ENCODE assay signal across 8 cellular contexts in genomic region chr7:32892521-32893224, GRCh38. TPM values are rescaled to one million over a fixed set of nuclear protein-coding genes. Genes with fewer than 3 reads are reported as not detected.
DNase-seq lines count a peak whose midpoint lies in the region; ATAC-seq and TF ChIP-seq lines count a peak whose summit lies in the region.

No MANE protein-coding gene starts in this region.

- intact Hi-C loops in right cardiac atrium (cut with DNase I) (loop anchor here in 1 of 4 donors (5.0 kb wide), 2 partner anchors 45 kb away; no protein-coding TSS in a partner anchor), prostate gland (cut with DNase I) (loop anchor here (5.0 to 10.0 kb wide), 4 partner anchors 50 to 170 kb away; partner anchors contain the start of genes FKBP9 and NT5C3A)

- ATAC-seq in GM19035 (IDR thresholded peaks at IDR 0.05; ENCODE audit: unreplicated experiment) (peak; percentile 4), right cardiac atrium (peak; percentile 22 to 33)

- no peaks in the 10 kb centered on the region for H3K4me1 ChIP-seq in right cardiac atrium (ENCODE audit: control insufficient read depth, insufficient read depth, low read length)
- H3K4me1 ChIP-seq in prostate gland (replicated peaks) = no peaks in the 10 kb centered on the region

- H3K27ac ChIP-seq in angular gyrus (ENCODE audit: low read depth, low read length) = peak overlapping the region; percentile 97
- H3K27ac ChIP-seq in right cardiac atrium (ENCODE audit: low read length) = peak overlapping the region; percentile 98
- peak overlapping the region; percentile 99 for H3K27ac ChIP-seq in prostate gland

- CTCF ChIA-PET in AG04449 (lab: Yijun Ruan, JAX) = interaction anchor here (1.0 to 1.6 kb wide), 3 partner anchors 16 to 217 kb away, joined by 3 read pairs; partner anchors contain the start of gene RP9

- under 1% methylated on average over 22 of the region's 22 CpGs for WGBS in right cardiac atrium
- under 1% methylated on average over 22 of the region's 22 CpGs for WGBS in prostate gland

- H3K9me3 ChIP-seq in right cardiac atrium (ENCODE audit: control insufficient read depth, low read length) = no peaks in the 10 kb centered on the region
- H3K9me3 ChIP-seq in prostate gland = no peaks in the 10 kb centered on the region

- H3K27me3 ChIP-seq in right cardiac atrium (ENCODE audit: control insufficient read depth, insufficient read depth) = no peaks in the 10 kb centered on the region
- H3K27me3 ChIP-seq in prostate gland (replicated peaks; ENCODE audit: insufficient read depth) = no peaks in the 10 kb centered on the region

- POLR2A ChIA-PET in AG04449 (lab: Yijun Ruan, JAX) = interaction anchor here (0.6 to 1.8 kb wide), 3 partner anchors 12 to 170 kb away, joined by 3 to 8 read pairs (median 3); partner anchors contain the start of gene NT5C3A

- no peak for DNase-seq in AG04449 (ENCODE audit: low read depth, low spot score)
- peak; percentile 86 to 91 for DNase-seq in Kasumi-1 (lab: John Stamatoyannopoulos, UW)
- peak; percentile 88 for DNase-seq in SW480 (ENCODE audit: low spot score)
- DNase-seq in right cardiac atrium = peak; percentile 44 to 79 (median 75)
- DNase-seq in prostate gland (ENCODE audit: low spot score) = peak; percentile 28
- no peak for DNase-seq in cerebellar nuclear complex (lab: John Stamatoyannopoulos, UW)

- TF ChIP-seq CTCF in AG04449 (IDR thresholded peaks at IDR 0.05; ENCODE audit: insufficient read depth, low read length, missing control alignments) = no peak
- TF ChIP-seq CTCF in prostate gland (IDR thresholded peaks at IDR 0.05) = no peak

- H3K4me3 ChIP-seq in AG04449 (ENCODE audit: low read depth, low read length) (peak overlapping the region; percentile 83), right cardiac atrium (ENCODE audit: low read length) (peak overlapping the region; percentile 81), prostate gland (peak overlapping the region; percentile 94 to 99)

- TF ChIP-seq POLR2A in prostate gland (IDR thresholded peaks at IDR 0.05) = no peak

- H3K36me3 ChIP-seq in prostate gland = no peaks in the 10 kb centered on the region

RNA-seq across cellular contexts. Expression of gene KBTBD2, which starts 1.1 kb away (rescaled TPM):
- total RNA-seq in right cardiac atrium (10 to 100 TPM; 19.8 to 23.0 (median 22.0) TPM), prostate gland (10 to 100 TPM; 13.3 to 38.7 TPM)
- polyA plus RNA-seq in right cardiac atrium = 12.9 TPM

Comparison
In these comparisons a context has a peak if more than half of its experiments do, and no peak if none do; other contexts are left out.
1. DNase-seq: peak in Kasumi-1 (2 of 2), SW480 (single experiment), right cardiac atrium (3 of 3) and prostate gland (single experiment); none in AG04449 (single experiment) and cerebellar nuclear complex (0 of 2).
2. Peak in every context shown above with its lines, with median percentiles within 50 percentile points of each other: H3K4me3 ChIP-seq and H3K27ac ChIP-seq.